In genomic region chr20:45867129-45867810, GRCh38 we compare ENCODE assay signal across 12 cellular contexts. TPM values are rescaled to one million over a fixed set of nuclear protein-coding genes. Genes with fewer than 3 reads are reported as not detected.
DNase-seq lines count a peak whose midpoint lies in the region; ATAC-seq and TF ChIP-seq lines count a peak whose summit lies in the region.
"Had no signal": no experiment of that assay in that cellular context is flagged by ENCODE, and none has a peak within 500 bp of the region (broad histone marks: within the 10 kb centered on the region; RNA-seq: fewer than 3 reads in every experiment).

No MANE protein-coding gene starts in this region.

- H3K79me2 ChIP-seq in fibroblast of lung (ENCODE audit: control insufficient read depth, insufficient read depth, low read length) = no peaks in the 10 kb centered on the region

- 87 to 88% methylated on average over 6 of the region's 6 CpGs for WGBS in upper lobe of left lung, 2 donors

- DNase-seq in AG04450 (ENCODE audit: low read depth, low spot score) (no peak), fibroblast of lung (ENCODE audit: low read depth in 2 of 2) (no peak), NCI-H2196 (lab: John Stamatoyannopoulos, UW; ENCODE audit: unreplicated experiment) (no peak), upper lobe of left lung (no peak)
- DNase-seq: kidney; NCI-H1417 treated with DMSO at 0.1 percent for 48 hours; NCI-H345; psoas muscle; stimulated activated CD4-positive, alpha-beta T cell treated with anti-CD3 and anti-CD28 coated beads, Interleukin-2, amount 100 ng/mL, for 24 hours; T-cell had no signal

- no peak for TF ChIP-seq EP300 in upper lobe of left lung (IDR thresholded peaks at IDR 0.05)

- TF ChIP-seq CTCF in AG04450 (IDR thresholded peaks at IDR 0.05; ENCODE audit: low read depth, low read length) (no peak), fibroblast of lung (conservative IDR thresholded peaks at IDR 0.05 in 1 of 2, IDR thresholded peaks at IDR 0.05 in 1 of 2; ENCODE audit: low read depth in 1 of 2, low read length in 2 of 2) (no peak), upper lobe of left lung (IDR thresholded peaks at IDR 0.05) (no peak)

- no peak for TF ChIP-seq POLR2A in upper lobe of left lung (IDR thresholded peaks at IDR 0.05)

- H3K9me3 ChIP-seq in AG04450 (ENCODE audit: control insufficient read depth, insufficient read depth, low read length) (no peaks in the 10 kb centered on the region), fibroblast of lung (ENCODE audit: control insufficient read depth, insufficient read depth, low read depth, low read length) (no peaks in the 10 kb centered on the region), upper lobe of left lung (no peaks in the 10 kb centered on the region)
- H3K9me3 ChIP-seq: psoas muscle had no signal

- H3K36me3 ChIP-seq in fibroblast of lung (ENCODE audit: control insufficient read depth, insufficient read depth, low read length) (no peaks in the 10 kb centered on the region), upper lobe of left lung (no peaks in the 10 kb centered on the region)

- H3K4me1 ChIP-seq in fibroblast of lung (ENCODE audit: control insufficient read depth, extremely low read depth, insufficient read depth, low read length) (peaks cover 10% of the 10 kb centered on the region), upper lobe of left lung (no peaks in the 10 kb centered on the region)
- H3K4me1 ChIP-seq: psoas muscle had no signal

- H3K4me2 ChIP-seq in fibroblast of lung (ENCODE audit: extremely low read depth, insufficient read depth, low read length) = peak overlapping the region; percentile 70

- H4K20me1 ChIP-seq in fibroblast of lung (ENCODE audit: control insufficient read depth, extremely low read depth, insufficient read depth, low read length) = no peaks in the 10 kb centered on the region

- H3K9ac ChIP-seq in fibroblast of lung (ENCODE audit: insufficient read depth, low read length) = peak overlapping the region; percentile 8

- peak overlapping the region; percentile 65 for H3K27ac ChIP-seq in AG04450 (ENCODE audit: low read depth, low read length)
- peak overlapping the region; percentile 87 for H3K27ac ChIP-seq in fibroblast of lung (ENCODE audit: insufficient read depth, low read length)
- no peak overlapping the region for H3K27ac ChIP-seq in upper lobe of left lung
- H3K27ac ChIP-seq: psoas muscle had no signal

- POLR2A ChIA-PET in AG04450 (lab: Yijun Ruan, JAX) = interaction anchor here (1.1 to 1.7 kb wide), 2 partner anchors 14 to 67 kb away, joined by 4 to 6 read pairs; partner anchors contain the start of genes PCIF1 and ZSWIM1

- H3K4me3 ChIP-seq in AG04450 (ENCODE audit: low read depth, low read length) (no peak overlapping the region), fibroblast of lung (replicated peaks in 1 of 4; ENCODE audit: control extremely low read depth in 1 of 4, insufficient read depth in 1 of 4, low read depth in 3 of 4, low read length in 4 of 4) (no peak overlapping the region), upper lobe of left lung (no peak overlapping the region)
- H3K4me3 ChIP-seq: psoas muscle had no signal

- CTCF ChIA-PET in AG04450 (lab: Charles Lee) = interaction anchor here (0.7 to 2.1 kb wide), 4 partner anchors 9 to 103 kb away, joined by 3 to 11 read pairs (median 3); no protein-coding TSS in a partner anchor

- H3K27me3 ChIP-seq in AG04450 (ENCODE audit: control insufficient read depth, insufficient read depth, low read length) (no peaks in the 10 kb centered on the region), fibroblast of lung (ENCODE audit: control insufficient read depth, insufficient read depth, low read length) (no peaks in the 10 kb centered on the region), upper lobe of left lung (no peaks in the 10 kb centered on the region)

- no peak for ATAC-seq in upper lobe of left lung (ENCODE audit: low FRiP score in 2 of 2)
- ATAC-seq: activated CD4-positive, CD25-positive, alpha-beta regulatory T cell treated with anti-CD3 and anti-CD28 coated beads, Interleukin-2, amount 50 U/mL, for 24 hours; activated naive CD4-positive, alpha-beta T cell treated with anti-CD3 and anti-CD28 coated beads, Interleukin-2, amount 50 U/mL, for 72 hours; psoas muscle; T-cell had no signal

- no peak overlapping the region for H2AFZ ChIP-seq in fibroblast of lung (ENCODE audit: low read length)

RNA-seq across cellular contexts. Expression of gene ZSWIM3, which starts 9.9 kb away (rescaled TPM):
- 4.5 and 4.6 TPM in 2 replicates for polyA plus RNA-seq in AG04450 (2011; rRNA removed)
- 13.5 and 14.2 TPM in 2 replicates for polyA minus RNA-seq in AG04450 (2011; rRNA and poly(A)+ RNA removed)
- 5.6 and 7.6 TPM in 2 replicates for total RNA-seq in fibroblast of lung
- polyA plus RNA-seq in fibroblast of lung = 3.4 and 3.6 TPM in 2 replicates
- polyA plus RNA-seq in fibroblast of lung (2012) = 2.3 and 2.6 TPM in 2 replicates
- polyA minus RNA-seq in fibroblast of lung (ENCODE audit: low replicate concordance) = 10.2 and 12.1 TPM in 2 replicates
- 1 to 10 TPM; 2.4 to 7.3 (median 3.9) TPM for total RNA-seq in upper lobe of left lung

RNA-seq across cellular contexts. Expression of gene ACOT8, which starts 10.1 kb away (rescaled TPM):
- 27.0 and 37.7 TPM in 2 replicates for polyA plus RNA-seq in AG04450 (2011; rRNA removed)
- polyA minus RNA-seq in AG04450 (2011; rRNA and poly(A)+ RNA removed) = 19.3 and 32.2 TPM in 2 replicates
- total RNA-seq in fibroblast of lung = 35.2 and 44.4 TPM in 2 replicates
- 18.0 and 22.6 TPM in 2 replicates for polyA plus RNA-seq in fibroblast of lung
- polyA plus RNA-seq in fibroblast of lung (2012) = 17.7 and 25.0 TPM in 2 replicates
- polyA minus RNA-seq in fibroblast of lung (ENCODE audit: low replicate concordance) = 47.3 and 57.3 TPM in 2 replicates
- 10 to 100 TPM; 23.9 to 46.8 (median 31.5) TPM for total RNA-seq in upper lobe of left lung

RNA-seq across cellular contexts. Expression of gene ZSWIM1, which starts 13.8 kb away (rescaled TPM):
- 5.3 and 6.5 TPM in 2 replicates for polyA plus RNA-seq in AG04450 (2011; rRNA removed)
- 22.4 and 29.9 TPM in 2 replicates for polyA minus RNA-seq in AG04450 (2011; rRNA and poly(A)+ RNA removed)
- 3.1 and 4.5 TPM in 2 replicates for total RNA-seq in fibroblast of lung
- 3.4 and 4.9 TPM in 2 replicates for polyA plus RNA-seq in fibroblast of lung
- polyA plus RNA-seq in fibroblast of lung (2012) = 6.2 and 6.4 TPM in 2 replicates
- 26.2 and 27.2 TPM in 2 replicates for polyA minus RNA-seq in fibroblast of lung (ENCODE audit: low replicate concordance)
- 1 to 10 TPM; 4.2 to 9.7 (median 8.6) TPM for total RNA-seq in upper lobe of left lung

RNA-seq across cellular contexts. Expression of gene SPATA25, which starts 20.2 kb away (rescaled TPM):
- polyA plus RNA-seq in AG04450 (2011; rRNA removed) (0.43 and 0.50 TPM in 2 replicates), fibroblast of lung (0.11 and 0.19 TPM in 2 replicates)
- polyA minus RNA-seq in AG04450 (2011; rRNA and poly(A)+ RNA removed) = 0.55 TPM in 1 of 2 replicates, not detected in the other
- total RNA-seq in fibroblast of lung (1.5 and 3.6 TPM in 2 replicates), upper lobe of left lung (10 to 100 TPM in 1 of 6 donors, 1 to 10 TPM in 5; 1.3 to 11.5 (median 1.6) TPM)
- polyA plus RNA-seq in fibroblast of lung (2012) = 0.22 and 0.69 TPM in 2 replicates
- polyA minus RNA-seq in fibroblast of lung (ENCODE audit: low replicate concordance) = 0.37 TPM in 1 of 2 replicates, not detected in the other

RNA-seq across cellular contexts. Expression of gene NEURL2, which starts 23.7 kb away (rescaled TPM):
- 1.1 and 1.9 TPM in 2 replicates for polyA plus RNA-seq in AG04450 (2011; rRNA removed)
- polyA minus RNA-seq in AG04450 (2011; rRNA and poly(A)+ RNA removed) = 0.74 and 2.2 TPM in 2 replicates
- 7.1 and 8.0 TPM in 2 replicates for total RNA-seq in fibroblast of lung
- polyA plus RNA-seq in fibroblast of lung = 0.75 and 0.77 TPM in 2 replicates
- 2.0 and 2.1 TPM in 2 replicates for polyA plus RNA-seq in fibroblast of lung (2012)
- 0.31 TPM in 1 of 2 replicates, not detected in the other for polyA minus RNA-seq in fibroblast of lung (ENCODE audit: low replicate concordance)
- total RNA-seq in upper lobe of left lung = 10 to 100 TPM in 1 of 6 donors, 1 to 10 TPM in 5; 3.9 to 31.4 (median 5.5) TPM

Comparison
In these comparisons a context has a peak if more than half of its experiments do, and no peak if none do; other contexts are left out.
1. H3K27ac ChIP-seq: peak in AG04450 (single experiment) and fibroblast of lung (single experiment); none in upper lobe of left lung (0 of 4).